Comparison of ENCODE assay signal across 1 cellular context in the genomic region with DNA sequence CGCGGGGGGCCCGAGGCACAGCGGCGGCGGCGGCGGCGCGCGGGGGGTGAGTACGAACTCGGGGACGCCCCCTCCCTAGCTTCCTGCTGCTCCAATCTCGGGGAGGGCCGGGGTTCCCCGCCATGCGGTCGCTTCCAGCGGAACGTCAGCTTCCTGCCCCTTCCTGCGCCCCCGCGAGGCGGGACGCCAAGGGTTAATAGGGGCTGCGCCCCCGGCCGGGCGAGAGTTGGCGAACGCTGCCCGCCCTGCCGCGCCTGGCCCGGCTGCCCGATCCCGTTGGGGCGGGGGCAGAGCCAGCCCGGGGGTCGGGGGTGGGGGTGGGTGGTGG.
TF ChIP-seq lines count a peak whose summit lies in the region.

No MANE protein-coding gene starts in this region.

TF ChIP-seq in liver, 16 proteins besides CTCF, POLR2A, EP300 and RAD21 (continued from another document):
- TF ChIP-seq JUND (IDR thresholded peaks at IDR 0.05) = no peak
- TF ChIP-seq NR2F2 (IDR thresholded peaks at IDR 0.05) = no peak
